In genomic region chr12:12185424-12185823, GRCh38 we compare ENCODE assay signal across 22 cellular contexts.
DNase-seq lines count a peak whose midpoint lies in the region; ATAC-seq and TF ChIP-seq lines count a peak whose summit lies in the region.
"Had no signal": no experiment of that assay in that cellular context is flagged by ENCODE, and none has a peak within 500 bp of the region (broad histone marks: within the 10 kb centered on the region; RNA-seq: fewer than 3 reads in every experiment).

No MANE protein-coding gene starts in this region.

- H3K4me3 ChIP-seq in SK-N-MC: no peak overlapping the region
- no peak overlapping the region for H3K4me3 ChIP-seq in vagina
- no peak overlapping the region for H3K4me3 ChIP-seq in MM.1S (ENCODE audit: low read length)
- H3K4me3 ChIP-seq: BLaER1 treated with 17β-estradiol and CSF1 and Interleukin-3, amounts not matched to agents 10 nM and 100 nM had no signal

- H3F3A ChIP-seq in MM.1S (ENCODE audit: insufficient read depth, low read length): no peaks in the 10 kb centered on the region

- H3K27ac ChIP-seq in SK-N-MC (peak overlapping the region; percentile 87), vagina (peak overlapping the region; percentile 28), MM.1S (ENCODE audit: low read length) (no peak overlapping the region)
- H3K27ac ChIP-seq: BLaER1 treated with 17β-estradiol and CSF1 and Interleukin-3, amounts not matched to agents 10 nM and 100 nM had no signal

- no peak overlapping the region for H3K9ac ChIP-seq in SK-N-MC (ENCODE audit: insufficient read length)
- H3K9ac ChIP-seq in MM.1S (ENCODE audit: low read length): no peak overlapping the region
- H3K9ac ChIP-seq: BLaER1 treated with 17β-estradiol and CSF1 and Interleukin-3, amounts not matched to agents 10 nM and 100 nM had no signal

- H3K4me1 ChIP-seq in vagina (peaks cover 37% of the 10 kb centered on the region), MM.1S (ENCODE audit: low read length) (no peaks in the 10 kb centered on the region)
- H3K4me1 ChIP-seq: BLaER1 treated with 17β-estradiol and CSF1 and Interleukin-3, amounts not matched to agents 10 nM and 100 nM had no signal

- H2AFZ ChIP-seq in MM.1S (ENCODE audit: low read length): no peak overlapping the region

- no peaks in the 10 kb centered on the region for H3K9me2 ChIP-seq in MM.1S (replicated peaks; ENCODE audit: insufficient read depth, low read length)

- TF ChIP-seq POLR2A in vagina (IDR thresholded peaks at IDR 0.05): no peak

- no peak for DNase-seq in SK-N-MC (ENCODE audit: low read depth, low spot score)
- peak; percentile 19 for DNase-seq in dedifferentiated amniotic fluid mesenchymal stem cell (ENCODE audit: extremely low spot score)
- DNase-seq in iris pigment epithelial cell (ENCODE audit: low read depth): peak; percentile 21
- no peak for DNase-seq in vagina (ENCODE audit: extremely low spot score in 2 of 2)
- DNase-seq in MM.1S: no peak
- no peak for DNase-seq in stimulated activated naive CD8-positive, alpha-beta T cell treated with anti-CD3 and anti-CD28 coated beads, Interleukin-15, Interleukin-2, amounts not matched to agents 100 U/mL and 50 U/mL, for 24 hours
- no peak for DNase-seq in HPDE6-E6E7 (ENCODE audit: extremely low spot score)
- DNase-seq: ACHN; CD8-positive, alpha-beta T cell; DND-41; KBM-7; NCI-H1092 treated with DMSO at 0.1 percent for 48 hours; NCI-H146; NCI-H2029 treated with DMSO at 0.1 percent for 48 hours; NCI-H2171; NCI-H345; NCI-H526; OCI-M1; Right ventricle myocardium superior had no signal

- H3K79me2 ChIP-seq in MM.1S (ENCODE audit: low read length): no peaks in the 10 kb centered on the region

- H3K9me3 ChIP-seq in SK-N-MC (ENCODE audit: low read depth, low read length) (no peaks in the 10 kb centered on the region), vagina (no peaks in the 10 kb centered on the region), MM.1S (replicated peaks; ENCODE audit: insufficient read depth, low read length) (no peaks in the 10 kb centered on the region)
- H3K9me3 ChIP-seq: BLaER1 treated with 17β-estradiol and CSF1 and Interleukin-3, amounts not matched to agents 10 nM and 100 nM had no signal

- intact Hi-C loops in vagina (cut with DNase I): no loop called here

- TF ChIP-seq CTCF in vagina (IDR thresholded peaks at IDR 0.05) (no peak), MM.1S (IDR thresholded peaks at IDR 0.05; ENCODE audit: low read length) (no peak)

- ATAC-seq in HG02571 (IDR thresholded peaks at IDR 0.05; ENCODE audit: unreplicated experiment): no peak
- ATAC-seq in stimulated activated naive CD8-positive, alpha-beta T cell treated with anti-CD3 and anti-CD28 coated beads, Interleukin-15, Interleukin-2, amounts not matched to agents 100 U/mL and 50 U/mL, for 24 hours: no peak
- ATAC-seq: CD8-positive, alpha-beta T cell; HCT116 had no signal

- no peak overlapping the region for H3K4me2 ChIP-seq in MM.1S (ENCODE audit: low read depth, low read length)
- H3K4me2 ChIP-seq: BLaER1 treated with 17β-estradiol and CSF1 and Interleukin-3, amounts not matched to agents 10 nM and 100 nM had no signal

- H4K20me1 ChIP-seq in MM.1S (ENCODE audit: insufficient read depth, low read length): no peaks in the 10 kb centered on the region

- H3K36me3 ChIP-seq in SK-N-MC (ENCODE audit: insufficient read depth, low read length) (peaks cover 13% of the 10 kb centered on the region), vagina (no peaks in the 10 kb centered on the region), MM.1S (replicated peaks; ENCODE audit: insufficient read depth, low read length) (no peaks in the 10 kb centered on the region)

- H3K27me3 ChIP-seq in vagina (no peaks in the 10 kb centered on the region), MM.1S (replicated peaks; ENCODE audit: insufficient read depth, low read length) (no peaks in the 10 kb centered on the region)
- H3K27me3 ChIP-seq: BLaER1 treated with 17β-estradiol and CSF1 and Interleukin-3, amounts not matched to agents 10 nM and 100 nM had no signal

Comparison
In these comparisons a context has a peak if more than half of its experiments do, and no peak if none do; other contexts are left out.
1. DNase-seq: peak in dedifferentiated amniotic fluid mesenchymal stem cell (single experiment) and iris pigment epithelial cell (single experiment); none in SK-N-MC (single experiment), vagina (0 of 2), MM.1S (single experiment), stimulated activated naive CD8-positive, alpha-beta T cell treated with anti-CD3 and anti-CD28 coated beads, Interleukin-15, Interleukin-2, amounts not matched to agents 100 U/mL and 50 U/mL, for 24 hours (single experiment) and HPDE6-E6E7 (single experiment).